Comparison of ENCODE assay signal across 1 cellular context in genomic region chr16:21300309-21301167, GRCh38.
A peak's percentile ranks its signal among the peaks of the same experiment; 100 is the strongest.
TF ChIP-seq lines count a peak whose summit lies in the region.

No MANE protein-coding gene starts in this region.

TF ChIP-seq in HepG2, 621 proteins besides CTCF, POLR2A, EP300 and RAD21 (continued from another document and continues in another):
- TF ChIP-seq ZNF704 (CRISPR knock-in tag; IDR thresholded peaks at IDR 0.05; ENCODE audit: borderline replicate concordance) (no peak), MZF1 (CRISPR knock-in tag; IDR thresholded peaks at IDR 0.05; ENCODE audit: borderline replicate concordance) (no peak), ZNF180 (CRISPR knock-in tag; IDR thresholded peaks at IDR 0.05; ENCODE audit: borderline replicate concordance, low read depth) (no peak), SYNCRIP (IDR thresholded peaks at IDR 0.05; ENCODE audit: insufficient read depth, low read depth, low read length) (no peak), ZNF460 (CRISPR knock-in tag; IDR thresholded peaks at IDR 0.05; ENCODE audit: borderline replicate concordance) (no peak), ZNF143 (CRISPR knock-in tag; IDR thresholded peaks at IDR 0.05) (no peak; the same call in 1 of the 2 replicates), KAT8 (CRISPR knock-in tag; IDR thresholded peaks at IDR 0.05) (peak; percentile 94), CBX1 (IDR thresholded peaks at IDR 0.05; ENCODE audit: low read depth) (no peak), SPEN (CRISPR knock-in tag; IDR thresholded peaks at IDR 0.05; ENCODE audit: low read depth) (0 out of 2 replicates have a peak, but pooled peaks have one; percentile 20), ZNF782 (CRISPR knock-in tag; IDR thresholded peaks at IDR 0.05; ENCODE audit: borderline replicate concordance) (no peak; the same call in 1 of the 2 replicates), RCOR2 (CRISPR knock-in tag; IDR thresholded peaks at IDR 0.05) (peak; percentile 91), EED (CRISPR knock-in tag; IDR thresholded peaks at IDR 0.05) (no peak), ZFP1 (CRISPR knock-in tag; IDR thresholded peaks at IDR 0.05) (peak; percentile 96), WIZ (CRISPR knock-in tag; IDR thresholded peaks at IDR 0.05) (no peak), FOXO1 (CRISPR knock-in tag; IDR thresholded peaks at IDR 0.05) (peak; percentile 69), TMF1 (CRISPR knock-in tag; IDR thresholded peaks at IDR 0.05; ENCODE audit: low read depth) (0 out of 2 replicates have a peak, but pooled peaks have one; percentile 12), FOXM1 (CRISPR knock-in tag; IDR thresholded peaks at IDR 0.05) (no peak), CHD2 (IDR thresholded peaks at IDR 0.05; ENCODE audit: low read depth, low read length) (peak; percentile 82), ZNF230 (CRISPR knock-in tag; IDR thresholded peaks at IDR 0.05) (no peak), TBL1XR1 (IDR thresholded peaks at IDR 0.05; ENCODE audit: borderline replicate concordance, low read length, partially characterized antibody) (no peak), SCMH1 (CRISPR knock-in tag; IDR thresholded peaks at IDR 0.05; ENCODE audit: borderline replicate concordance) (no peak), ZNF510 (CRISPR knock-in tag; IDR thresholded peaks at IDR 0.05; ENCODE audit: low read depth) (no peak), ZNF24 (IDR thresholded peaks at IDR 0.05) (peak; percentile 57; the same call in 1 of the 2 replicates), ZNF784 (CRISPR knock-in tag; IDR thresholded peaks at IDR 0.05; ENCODE audit: borderline replicate concordance) (no peak; the same call in 1 of the 2 replicates), MLLT10 (CRISPR knock-in tag; IDR thresholded peaks at IDR 0.05) (no peak), GZF1 (CRISPR knock-in tag; IDR thresholded peaks at IDR 0.05) (no peak), ZSCAN21 (CRISPR knock-in tag; IDR thresholded peaks at IDR 0.05; ENCODE audit: borderline replicate concordance) (no peak; the same call in 1 of the 2 replicates), YEATS4 (CRISPR knock-in tag; IDR thresholded peaks at IDR 0.05; ENCODE audit: borderline replicate concordance) (no peak; the same call in 1 of the 2 replicates), HES4 (CRISPR knock-in tag; IDR thresholded peaks at IDR 0.05; ENCODE audit: borderline replicate concordance) (0 out of 2 replicates have a peak, but pooled peaks have one; percentile 47), PHF8 (CRISPR knock-in tag; IDR thresholded peaks at IDR 0.05) (peak; percentile 61), NFE2L1 (CRISPR knock-in tag; IDR thresholded peaks at IDR 0.05; ENCODE audit: borderline replicate concordance) (no peak; the same call in 1 of the 2 replicates), JDP2 (CRISPR knock-in tag; IDR thresholded peaks at IDR 0.05; ENCODE audit: borderline replicate concordance) (no peak), ZNF646 (CRISPR knock-in tag; IDR thresholded peaks at IDR 0.05) (peak; percentile 41; the same call in 1 of the 2 replicates), ZNF441 (CRISPR knock-in tag; IDR thresholded peaks at IDR 0.05; ENCODE audit: borderline replicate concordance) (peak; percentile 84), ZNF496 (CRISPR knock-in tag; IDR thresholded peaks at IDR 0.05; ENCODE audit: insufficient replicate concordance) (no peak)
- TF ChIP-seq, protein P1, sequence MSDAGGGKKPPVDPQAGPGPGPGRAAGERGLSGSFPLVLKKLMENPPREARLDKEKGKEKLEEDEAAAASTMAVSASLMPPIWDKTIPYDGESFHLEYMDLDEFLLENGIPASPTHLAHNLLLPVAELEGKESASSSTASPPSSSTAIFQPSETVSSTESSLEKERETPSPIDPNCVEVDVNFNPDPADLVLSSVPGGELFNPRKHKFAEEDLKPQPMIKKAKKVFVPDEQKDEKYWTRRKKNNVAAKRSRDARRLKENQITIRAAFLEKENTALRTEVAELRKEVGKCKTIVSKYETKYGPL (CRISPR knock-in tag; IDR thresholded peaks at IDR 0.05): peak; percentile 28; the same call in 1 of the 2 replicates
- TF ChIP-seq, protein P2, sequence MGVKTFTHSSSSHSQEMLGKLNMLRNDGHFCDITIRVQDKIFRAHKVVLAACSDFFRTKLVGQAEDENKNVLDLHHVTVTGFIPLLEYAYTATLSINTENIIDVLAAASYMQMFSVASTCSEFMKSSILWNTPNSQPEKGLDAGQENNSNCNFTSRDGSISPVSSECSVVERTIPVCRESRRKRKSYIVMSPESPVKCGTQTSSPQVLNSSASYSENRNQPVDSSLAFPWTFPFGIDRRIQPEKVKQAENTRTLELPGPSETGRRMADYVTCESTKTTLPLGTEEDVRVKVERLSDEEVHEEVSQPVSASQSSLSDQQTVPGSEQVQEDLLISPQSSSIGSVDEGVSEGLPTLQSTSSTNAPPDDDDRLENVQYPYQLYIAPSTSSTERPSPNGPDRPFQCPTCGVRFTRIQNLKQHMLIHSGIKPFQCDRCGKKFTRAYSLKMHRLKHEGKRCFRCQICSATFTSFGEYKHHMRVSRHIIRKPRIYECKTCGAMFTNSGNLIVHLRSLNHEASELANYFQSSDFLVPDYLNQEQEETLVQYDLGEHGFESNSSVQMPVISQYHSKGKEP (CRISPR knock-in tag; IDR thresholded peaks at IDR 0.05): peak; percentile 75
- TF ChIP-seq, protein P3, sequence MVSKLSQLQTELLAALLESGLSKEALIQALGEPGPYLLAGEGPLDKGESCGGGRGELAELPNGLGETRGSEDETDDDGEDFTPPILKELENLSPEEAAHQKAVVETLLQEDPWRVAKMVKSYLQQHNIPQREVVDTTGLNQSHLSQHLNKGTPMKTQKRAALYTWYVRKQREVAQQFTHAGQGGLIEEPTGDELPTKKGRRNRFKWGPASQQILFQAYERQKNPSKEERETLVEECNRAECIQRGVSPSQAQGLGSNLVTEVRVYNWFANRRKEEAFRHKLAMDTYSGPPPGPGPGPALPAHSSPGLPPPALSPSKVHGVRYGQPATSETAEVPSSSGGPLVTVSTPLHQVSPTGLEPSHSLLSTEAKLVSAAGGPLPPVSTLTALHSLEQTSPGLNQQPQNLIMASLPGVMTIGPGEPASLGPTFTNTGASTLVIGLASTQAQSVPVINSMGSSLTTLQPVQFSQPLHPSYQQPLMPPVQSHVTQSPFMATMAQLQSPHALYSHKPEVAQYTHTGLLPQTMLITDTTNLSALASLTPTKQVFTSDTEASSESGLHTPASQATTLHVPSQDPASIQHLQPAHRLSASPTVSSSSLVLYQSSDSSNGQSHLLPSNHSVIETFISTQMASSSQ (IDR thresholded peaks at IDR 0.05; ENCODE audit: low read depth): peak; percentile 34; the same call in 1 of the 2 replicates
- TF ChIP-seq, protein P3 (CRISPR knock-in tag; IDR thresholded peaks at IDR 0.05; ENCODE audit: borderline replicate concordance): no peak
- TF ChIP-seq, protein P4, sequence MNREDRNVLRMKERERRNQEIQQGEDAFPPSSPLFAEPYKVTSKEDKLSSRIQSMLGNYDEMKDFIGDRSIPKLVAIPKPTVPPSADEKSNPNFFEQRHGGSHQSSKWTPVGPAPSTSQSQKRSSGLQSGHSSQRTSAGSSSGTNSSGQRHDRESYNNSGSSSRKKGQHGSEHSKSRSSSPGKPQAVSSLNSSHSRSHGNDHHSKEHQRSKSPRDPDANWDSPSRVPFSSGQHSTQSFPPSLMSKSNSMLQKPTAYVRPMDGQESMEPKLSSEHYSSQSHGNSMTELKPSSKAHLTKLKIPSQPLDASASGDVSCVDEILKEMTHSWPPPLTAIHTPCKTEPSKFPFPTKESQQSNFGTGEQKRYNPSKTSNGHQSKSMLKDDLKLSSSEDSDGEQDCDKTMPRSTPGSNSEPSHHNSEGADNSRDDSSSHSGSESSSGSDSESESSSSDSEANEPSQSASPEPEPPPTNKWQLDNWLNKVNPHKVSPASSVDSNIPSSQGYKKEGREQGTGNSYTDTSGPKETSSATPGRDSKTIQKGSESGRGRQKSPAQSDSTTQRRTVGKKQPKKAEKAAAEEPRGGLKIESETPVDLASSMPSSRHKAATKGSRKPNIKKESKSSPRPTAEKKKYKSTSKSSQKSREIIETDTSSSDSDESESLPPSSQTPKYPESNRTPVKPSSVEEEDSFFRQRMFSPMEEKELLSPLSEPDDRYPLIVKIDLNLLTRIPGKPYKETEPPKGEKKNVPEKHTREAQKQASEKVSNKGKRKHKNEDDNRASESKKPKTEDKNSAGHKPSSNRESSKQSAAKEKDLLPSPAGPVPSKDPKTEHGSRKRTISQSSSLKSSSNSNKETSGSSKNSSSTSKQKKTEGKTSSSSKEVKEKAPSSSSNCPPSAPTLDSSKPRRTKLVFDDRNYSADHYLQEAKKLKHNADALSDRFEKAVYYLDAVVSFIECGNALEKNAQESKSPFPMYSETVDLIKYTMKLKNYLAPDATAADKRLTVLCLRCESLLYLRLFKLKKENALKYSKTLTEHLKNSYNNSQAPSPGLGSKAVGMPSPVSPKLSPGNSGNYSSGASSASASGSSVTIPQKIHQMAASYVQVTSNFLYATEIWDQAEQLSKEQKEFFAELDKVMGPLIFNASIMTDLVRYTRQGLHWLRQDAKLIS (CRISPR knock-in tag; IDR thresholded peaks at IDR 0.05): no peak
- TF ChIP-seq, protein P5, sequence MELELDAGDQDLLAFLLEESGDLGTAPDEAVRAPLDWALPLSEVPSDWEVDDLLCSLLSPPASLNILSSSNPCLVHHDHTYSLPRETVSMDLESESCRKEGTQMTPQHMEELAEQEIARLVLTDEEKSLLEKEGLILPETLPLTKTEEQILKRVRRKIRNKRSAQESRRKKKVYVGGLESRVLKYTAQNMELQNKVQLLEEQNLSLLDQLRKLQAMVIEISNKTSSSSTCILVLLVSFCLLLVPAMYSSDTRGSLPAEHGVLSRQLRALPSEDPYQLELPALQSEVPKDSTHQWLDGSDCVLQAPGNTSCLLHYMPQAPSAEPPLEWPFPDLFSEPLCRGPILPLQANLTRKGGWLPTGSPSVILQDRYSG (CRISPR knock-in tag; IDR thresholded peaks at IDR 0.05): no peak
